8 cellular contexts compared by ENCODE assay signal in the genomic region with DNA sequence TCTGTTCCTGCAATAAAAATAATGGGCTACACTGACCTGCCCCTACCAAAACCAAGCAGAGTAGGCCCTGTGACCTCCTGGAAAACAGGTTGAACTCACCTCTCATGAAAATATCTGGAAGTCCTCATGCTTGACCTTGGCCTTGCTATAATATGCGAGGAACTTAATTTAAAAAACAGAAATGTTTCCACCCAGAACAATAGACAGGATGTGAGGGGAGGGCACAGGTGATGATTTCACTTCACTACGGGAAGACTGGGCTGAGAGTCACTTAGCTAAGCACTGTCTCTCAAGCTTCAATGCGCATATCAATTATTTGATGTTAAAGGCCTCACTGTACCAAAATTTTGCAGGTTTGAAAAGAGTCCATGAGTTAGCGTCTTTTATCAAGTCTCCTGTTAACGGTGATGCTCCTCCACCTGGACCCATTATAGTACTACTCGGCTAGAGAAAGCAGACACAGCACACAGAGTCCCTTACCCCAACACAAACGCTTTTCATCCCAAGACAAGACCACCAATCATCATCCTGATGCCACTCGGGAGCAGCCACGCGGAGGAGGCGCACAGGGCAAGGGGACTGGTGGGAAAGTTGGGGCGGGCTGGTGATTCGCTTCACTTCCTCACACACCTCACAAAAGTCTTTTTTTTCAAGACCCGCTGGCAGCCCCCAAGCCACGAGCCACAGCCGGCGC. TPM values are rescaled to one million over a fixed set of nuclear protein-coding genes. Genes with fewer than 3 reads are reported as not detected.
DNase-seq lines count a peak whose midpoint lies in the region; ATAC-seq and TF ChIP-seq lines count a peak whose summit lies in the region.

No MANE protein-coding gene starts in this region.

- peaks cover 2% of the 10 kb centered on the region for H3K27me3 Mint-ChIP-seq in neural crest cell (ENCODE audit: low read depth)

- DNase-seq in AG04450 (ENCODE audit: low read depth, low spot score) (no peak), SK-N-SH (peak; percentile 36), esophagus squamous epithelium (lab: John Stamatoyannopoulos, UW) (no peak), neural crest cell (ENCODE audit: low read depth, low spot score) (peak; percentile 6)

- TF ChIP-seq CTCF in AG04450 (IDR thresholded peaks at IDR 0.05; ENCODE audit: low read depth, low read length) (no peak), SK-N-SH (IDR thresholded peaks at IDR 0.05) (no peak), esophagus squamous epithelium (IDR thresholded peaks at IDR 0.05) (no peak), neural crest cell (conservative IDR thresholded peaks at IDR 0.05) (no peak)

- peaks cover 8% of the 10 kb centered on the region for H3F3A ChIP-seq in SK-N-SH (replicated peaks; ENCODE audit: insufficient read depth)

- no peak for TF ChIP-seq RAD21 in SK-N-SH (IDR thresholded peaks at IDR 0.05; ENCODE audit: low read length)

- intact Hi-C loops in esophagus squamous epithelium (cut with DNase I): no loop called here

- H3K4me3 ChIP-seq in AG04450 (ENCODE audit: low read depth, low read length): peak overlapping the region; percentile 84
- H3K4me3 ChIP-seq in SK-N-SH (ENCODE audit: low read depth in 2 of 2, low read length in 1 of 2): peak overlapping the region; percentile 81 to 85
- H3K4me3 ChIP-seq in esophagus squamous epithelium: peak overlapping the region; percentile 56 to 92 (median 89)

- H3K9me3 ChIP-seq in AG04450 (ENCODE audit: control insufficient read depth, insufficient read depth, low read length) (peaks cover 38% of the 10 kb centered on the region), SK-N-SH (peaks cover 7% of the 10 kb centered on the region), esophagus squamous epithelium (peaks cover 0 to 38% (median 22%) of the 10 kb centered on the region in 3 donors)

- no peak for TF ChIP-seq EP300 in SK-N-SH (IDR thresholded peaks at IDR 0.05; ENCODE audit: borderline replicate concordance in 1 of 2, low read depth in 1 of 2, low read length in 1 of 2)

- H3K27ac ChIP-seq in AG04450 (ENCODE audit: low read depth, low read length): peak overlapping the region; percentile 83
- H3K27ac ChIP-seq in SK-N-SH (ENCODE audit: low read depth in 2 of 2, low read length in 1 of 2): peak overlapping the region; percentile 80 to 93; a peak in 3 of 4 replicates
- H3K27ac ChIP-seq in esophagus squamous epithelium: peak overlapping the region; percentile 89 to 94 (median 93)

- H3K4me2 ChIP-seq in SK-N-SH: peak overlapping the region; percentile 83

- POLR2A ChIA-PET in AG04450 (lab: Yijun Ruan, JAX): interaction anchor here (2.0 kb wide), 1 partner anchor 9 kb away, joined by 5 read pairs; no protein-coding TSS in a partner anchor
- POLR2A ChIA-PET in SK-N-SH (lab: Yijun Ruan, JAX): interaction anchor here (1.8 kb wide), 1 partner anchor 135 kb away, joined by 5 read pairs; a partner anchor contains a TSS

- H3K9me2 ChIP-seq in SK-N-SH: no peaks in the 10 kb centered on the region

- H4K20me1 ChIP-seq in SK-N-SH (ENCODE audit: insufficient read depth): no peaks in the 10 kb centered on the region

- H3K4me1 ChIP-seq in SK-N-SH (ENCODE audit: control insufficient read depth in 1 of 2, insufficient read depth in 2 of 2, low read depth in 1 of 2, low read length in 1 of 2): peaks cover 0 to 4% of the 10 kb centered on the region in 2 experiments; a peak in 1 of 4 replicates
- H3K4me1 ChIP-seq in esophagus squamous epithelium: peaks cover 4 to 22% (median 12%) of the 10 kb centered on the region in 3 donors

- ATAC-seq in GM21360 (IDR thresholded peaks at IDR 0.05; ENCODE audit: unreplicated experiment): peak; percentile 0
- ATAC-seq in GM19455 (IDR thresholded peaks at IDR 0.05; ENCODE audit: unreplicated experiment): no peak
- ATAC-seq in GM18502 (IDR thresholded peaks at IDR 0.05; ENCODE audit: poor library complexity, unreplicated experiment): no peak
- no peak for ATAC-seq in HG03342 (IDR thresholded peaks at IDR 0.05; ENCODE audit: unreplicated experiment)

- TF ChIP-seq POLR2A in esophagus squamous epithelium (IDR thresholded peaks at IDR 0.05): no peak

- CTCF ChIA-PET in AG04450 (lab: Charles Lee): no interaction called here
- CTCF ChIA-PET in SK-N-SH (lab: Yijun Ruan, JAX): no interaction called here

- H3K9me3 Mint-ChIP-seq in neural crest cell: peaks cover 15% of the 10 kb centered on the region

- H2AFZ ChIP-seq in SK-N-SH (ENCODE audit: low read depth): no peak overlapping the region

- peaks cover 23% of the 10 kb centered on the region for H3K4me1 Mint-ChIP-seq in neural crest cell

- H3K36me3 ChIP-seq in SK-N-SH (replicated peaks in 1 of 2; ENCODE audit: control insufficient read depth in 1 of 2, insufficient read depth in 2 of 2, low read length in 1 of 2) (peaks cover 26 to 50% of the 10 kb centered on the region in 2 experiments), esophagus squamous epithelium (peaks cover 14 to 47% (median 26%) of the 10 kb centered on the region in 3 donors)

- WGBS in SK-N-SH (ENCODE audit: low lambda C conversion rate): 20% methylated on average over 13 of the region's 17 CpGs
- 3 to 12% methylated on average over 13 to 16 of the region's 17 CpGs for WGBS in esophagus squamous epithelium, 2 donors

- H3K79me2 ChIP-seq in SK-N-SH (ENCODE audit: insufficient read depth): peaks cover 59% of the 10 kb centered on the region

- H3K9ac ChIP-seq in SK-N-SH: peak overlapping the region; percentile 98

- no peaks in the 10 kb centered on the region for H3K27me3 ChIP-seq in AG04450 (ENCODE audit: control insufficient read depth, insufficient read depth, low read length)
- H3K27me3 ChIP-seq in SK-N-SH (ENCODE audit: insufficient read depth): no peaks in the 10 kb centered on the region
- no peaks in the 10 kb centered on the region for H3K27me3 ChIP-seq in esophagus squamous epithelium

- H3K27ac Mint-ChIP-seq in neural crest cell (ENCODE audit: unreplicated experiment): peak overlapping the region; percentile 100

- H3K4me3 Mint-ChIP-seq in neural crest cell: peak overlapping the region; percentile 100

- H3K36me3 Mint-ChIP-seq in neural crest cell (ENCODE audit: low read depth): peaks cover 63% of the 10 kb centered on the region

TF ChIP-seq in SK-N-SH, 30 proteins besides CTCF, POLR2A, EP300 and RAD21:
- TF ChIP-seq TAF1 (IDR thresholded peaks at IDR 0.05; ENCODE audit: borderline replicate concordance, low read depth, low read length) (no peak), SIN3A (IDR thresholded peaks at IDR 0.05; ENCODE audit: borderline replicate concordance, low read depth, low read length) (no peak), EZH2phosphoT487 (IDR thresholded peaks at IDR 0.05; ENCODE audit: borderline replicate concordance, low read depth) (no peak), NFIC (IDR thresholded peaks at IDR 0.05; ENCODE audit: borderline replicate concordance) (no peak), NRF1 (IDR thresholded peaks at IDR 0.05; ENCODE audit: low read depth, low read length) (no peak), MEF2A (IDR thresholded peaks at IDR 0.05; ENCODE audit: borderline replicate concordance, low read depth) (no peak), FOSL2 (IDR thresholded peaks at IDR 0.05; ENCODE audit: borderline replicate concordance, low read depth) (no peak), ELF1 (IDR thresholded peaks at IDR 0.05) (no peak), CHD2 (IDR thresholded peaks at IDR 0.05; ENCODE audit: low read length, partially characterized antibody) (no peak), SMC3 (IDR thresholded peaks at IDR 0.05; ENCODE audit: low read depth, low read length) (no peak), TEAD4 (IDR thresholded peaks at IDR 0.05; ENCODE audit: borderline replicate concordance, insufficient read depth) (no peak), GABPA (IDR thresholded peaks at IDR 0.05; ENCODE audit: low read depth) (no peak), RCOR1 (IDR thresholded peaks at IDR 0.05; ENCODE audit: low read length) (no peak)
- TF ChIP-seq, protein P1, sequence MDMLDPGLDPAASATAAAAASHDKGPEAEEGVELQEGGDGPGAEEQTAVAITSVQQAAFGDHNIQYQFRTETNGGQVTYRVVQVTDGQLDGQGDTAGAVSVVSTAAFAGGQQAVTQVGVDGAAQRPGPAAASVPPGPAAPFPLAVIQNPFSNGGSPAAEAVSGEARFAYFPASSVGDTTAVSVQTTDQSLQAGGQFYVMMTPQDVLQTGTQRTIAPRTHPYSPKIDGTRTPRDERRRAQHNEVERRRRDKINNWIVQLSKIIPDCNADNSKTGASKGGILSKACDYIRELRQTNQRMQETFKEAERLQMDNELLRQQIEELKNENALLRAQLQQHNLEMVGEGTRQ (IDR thresholded peaks at IDR 0.05; ENCODE audit: borderline replicate concordance, low read depth, low read length): no peak
- TF ChIP-seq, protein P2, sequence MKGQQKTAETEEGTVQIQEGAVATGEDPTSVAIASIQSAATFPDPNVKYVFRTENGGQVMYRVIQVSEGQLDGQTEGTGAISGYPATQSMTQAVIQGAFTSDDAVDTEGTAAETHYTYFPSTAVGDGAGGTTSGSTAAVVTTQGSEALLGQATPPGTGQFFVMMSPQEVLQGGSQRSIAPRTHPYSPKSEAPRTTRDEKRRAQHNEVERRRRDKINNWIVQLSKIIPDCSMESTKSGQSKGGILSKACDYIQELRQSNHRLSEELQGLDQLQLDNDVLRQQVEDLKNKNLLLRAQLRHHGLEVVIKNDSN (IDR thresholded peaks at IDR 0.05; ENCODE audit: borderline replicate concordance, low read depth): no peak
- TF ChIP-seq, protein P3, sequence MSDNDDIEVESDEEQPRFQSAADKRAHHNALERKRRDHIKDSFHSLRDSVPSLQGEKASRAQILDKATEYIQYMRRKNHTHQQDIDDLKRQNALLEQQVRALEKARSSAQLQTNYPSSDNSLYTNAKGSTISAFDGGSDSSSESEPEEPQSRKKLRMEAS (IDR thresholded peaks at IDR 0.05; ENCODE audit: low read depth): no peak; the same call in 1 of the 2 replicates

RNA-seq across cellular contexts. Expression of a gene that starts 25.9 kb away (rescaled TPM):
- polyA plus RNA-seq in AG04450 (2011; rRNA removed) (15.2 and 15.8 TPM in 2 replicates), SK-N-SH (2012; rRNA removed) (5.7 and 7.6 TPM in 2 replicates)
- 11.8 and 18.9 TPM in 2 replicates for polyA minus RNA-seq in AG04450 (2011; rRNA and poly(A)+ RNA removed)
- polyA plus RNA-seq in SK-N-SH (2012; cell fraction: cytosol; rRNA removed): 9.5 and 9.6 TPM in 2 replicates
- polyA plus RNA-seq in SK-N-SH (2012; cell fraction: nucleus; rRNA removed): 5.4 and 10.4 TPM in 2 replicates
- total RNA-seq in esophagus squamous epithelium (10 to 100 TPM in 3 of 4 donors, 1 to 10 TPM in 1; 6.7 to 26.5 (median 15.0) TPM), neural crest cell (36.6 and 37.5 TPM in 2 replicates)

RNA-seq across cellular contexts. Expression of a gene that starts 26.0 kb away (rescaled TPM):
- polyA plus RNA-seq in AG04450 (2011; rRNA removed) (40.3 and 46.2 TPM in 2 replicates), SK-N-SH (2012; rRNA removed) (58.0 and 67.8 TPM in 2 replicates)
- 38.4 and 47.2 TPM in 2 replicates for polyA minus RNA-seq in AG04450 (2011; rRNA and poly(A)+ RNA removed)
- polyA plus RNA-seq in SK-N-SH (2012; cell fraction: cytosol; rRNA removed): 33.5 and 36.8 TPM in 2 replicates
- polyA plus RNA-seq in SK-N-SH (2012; cell fraction: nucleus; rRNA removed): 216 and 230 TPM in 2 replicates
- total RNA-seq in esophagus squamous epithelium (10 to 100 TPM; 30.2 to 46.2 (median 34.2) TPM), neural crest cell (51.1 and 52.5 TPM in 2 replicates)

Comparison
In these comparisons a context has a peak if more than half of its experiments do, and no peak if none do; other contexts are left out.
1. DNase-seq: peak in SK-N-SH (single experiment) and neural crest cell (single experiment); none in AG04450 (single experiment) and esophagus squamous epithelium (single experiment).
2. Peak in every context shown above with its lines, with median percentiles within 50 percentile points of each other: H3K27ac ChIP-seq and H3K4me3 ChIP-seq.